Comparison of ENCODE assay signal across 12 cellular contexts in genomic region chr20:51687071-51687470, GRCh38.
DNase-seq lines count a peak whose midpoint lies in the region; ATAC-seq, FAIRE-seq and TF ChIP-seq lines count a peak whose summit lies in the region.
"Had no signal": no experiment of that assay in that cellular context is flagged by ENCODE, and none has a peak within 500 bp of the region (broad histone marks: within the 10 kb centered on the region; RNA-seq: fewer than 3 reads in every experiment).

No MANE protein-coding gene starts in this region.

- dilution Hi-C loops in keratinocyte (cut with MboI; ENCODE audit: extremely low pct_ligation_motif_present, low sequenced_read_pairs) = no loop called here

- H3K4me2 ChIP-seq in keratinocyte (ENCODE audit: control insufficient read depth, extremely low read depth, insufficient read depth, low read depth, low read length) = peak overlapping the region; percentile 66

- H3K4me3 ChIP-seq in keratinocyte (ENCODE audit: control insufficient read depth in 2 of 3, extremely low read depth in 1 of 3, insufficient read depth in 2 of 3, low read depth in 1 of 3, low read length in 3 of 3) = peak overlapping the region in 1 of 3 experiments; percentile 42

- TF ChIP-seq CTCF in keratinocyte (optimal IDR thresholded peaks at IDR 0.05 in 1 of 3, IDR thresholded peaks at IDR 0.05 in 1 of 3, conservative IDR thresholded peaks at IDR 0.05 in 1 of 3; ENCODE audit: extremely low read depth in 1 of 3, insufficient read depth in 2 of 3, low read length in 3 of 3) = no peak

- no peaks in the 10 kb centered on the region for H3K9me1 ChIP-seq in keratinocyte (ENCODE audit: control insufficient read depth, extremely low read depth, insufficient read depth, low read length)

- no peaks in the 10 kb centered on the region for H3K36me3 ChIP-seq in keratinocyte (ENCODE audit: control insufficient read depth in 2 of 2, extremely low read depth in 1 of 2, insufficient read depth in 2 of 2, low read length in 2 of 2)

- ATAC-seq in GM18907 (IDR thresholded peaks at IDR 0.05; ENCODE audit: unreplicated experiment) = no peak

- H3K9me3 ChIP-seq in keratinocyte (ENCODE audit: control insufficient read depth, low read depth, low read length) = no peaks in the 10 kb centered on the region

- peak overlapping the region; percentile 93 for H3K27ac ChIP-seq in keratinocyte (ENCODE audit: control insufficient read depth, insufficient read depth, low read length)
- H3K27ac ChIP-seq: C4-2B had no signal

- H2AFZ ChIP-seq in keratinocyte (ENCODE audit: control insufficient read depth, low read length) = peak overlapping the region; percentile 78

- H3K79me2 ChIP-seq in keratinocyte (ENCODE audit: control insufficient read depth, insufficient read depth, low read length) = no peaks in the 10 kb centered on the region

- no peaks in the 10 kb centered on the region for H4K20me1 ChIP-seq in keratinocyte (ENCODE audit: control insufficient read depth, extremely low read depth, insufficient read depth, low read length)

- H3K9ac ChIP-seq in keratinocyte (ENCODE audit: control insufficient read depth, extremely low read depth, insufficient read depth, low read length) = peak overlapping the region; percentile 72

- no peaks in the 10 kb centered on the region for H3K27me3 ChIP-seq in keratinocyte (ENCODE audit: control insufficient read depth, extremely low read depth, insufficient read depth, low read length)

- peak; percentile 69 for FAIRE-seq in keratinocyte (lab: Jason Lieb, UNC)

- H3K4me1 ChIP-seq in keratinocyte (ENCODE audit: control insufficient read depth, extremely low read depth, insufficient read depth, low read length) = peaks cover 18% of the 10 kb centered on the region

- DNase-seq in AG20443 (ENCODE audit: low spot score) = peak; percentile 41
- peak; percentile 66 for DNase-seq in LoVo (ENCODE audit: low spot score)
- DNase-seq in astrocyte of the hippocampus (ENCODE audit: low read depth, low spot score) = peak; percentile 36
- peak; percentile 44 for DNase-seq in keratinocyte (ENCODE audit: low read depth, low spot score)
- no peak for DNase-seq in cerebellar nuclear complex (lab: John Stamatoyannopoulos, UW)
- no peak for DNase-seq in AML-193 (lab: John Stamatoyannopoulos, UW)
- no peak for DNase-seq in NAMALWA (ENCODE audit: low spot score)
- DNase-seq: H7, MM.1S, NCI-H510A treated with DMSO at 0.1 percent for 48 hours had no signal

Comparison
In these comparisons a context has a peak if more than half of its experiments do, and no peak if none do; other contexts are left out.
1. DNase-seq: peak in AG20443 (single experiment), LoVo (single experiment), astrocyte of the hippocampus (single experiment) and keratinocyte (single experiment); none in cerebellar nuclear complex (0 of 2), AML-193 (0 of 2) and NAMALWA (single experiment).